11 cellular contexts compared by ENCODE assay signal in genomic region chr13:33536639-33537425, GRCh38.
A peak's percentile ranks its signal among the peaks of the same experiment; 100 is the strongest.
DNase-seq lines count a peak whose midpoint lies in the region; TF ChIP-seq lines count a peak whose summit lies in the region.
"Had no signal": no experiment of that assay in that cellular context is flagged by ENCODE, and none has a peak within 500 bp of the region (broad histone marks: within the 10 kb centered on the region; RNA-seq: fewer than 3 reads in every experiment).

No MANE protein-coding gene starts in this region.

- H3K4me1 ChIP-seq in mammary epithelial cell (ENCODE audit: insufficient read depth, low read length) = no peaks in the 10 kb centered on the region
- peaks cover 0 to 58% (median 17%) of the 10 kb centered on the region in 4 donors for H3K4me1 ChIP-seq in tibial nerve

- DNase-seq in activated CD4-positive, alpha-beta T cell treated with anti-CD3 and anti-CD28 coated beads, Interleukin-2, amount 10 ng/mL, durations not matched to agents 24 days and 14 days = no peak
- no peak for DNase-seq in activated CD4-positive, alpha-beta T cell treated with anti-CD3 and anti-CD28 coated beads, Interleukin-2, amount 50 U/mL, for 4 hours
- DNase-seq in mammary epithelial cell (peak; percentile 13), midbrain (lab: John Stamatoyannopoulos, UW) (peak; percentile 20), tibial nerve (ENCODE audit: low spot score in 2 of 2) (no peak), NCI-H1436 (lab: John Stamatoyannopoulos, UW) (no peak), foreskin fibroblast (no peak)
- DNase-seq in activated T-helper 1 cell treated with anti-CD3 and anti-CD28 coated beads, Interleukin-12 subunit alpha, Interleukin-12 subunit beta, Interleukin-2, Interleukin-4 antibody, amounts not matched to agents 30 ng/mL and 10 ng/mL and 1 ng/mL, durations not matched to agents 14 hours and 24 hours and 36 hours (ENCODE audit: low spot score) = no peak
- DNase-seq: activated naive CD8-positive, alpha-beta T cell treated with anti-CD3 and anti-CD28 coated beads, Interleukin-2, amount 10 ng/mL, durations not matched to agents 7 days and 5 days; NCI-H2029; testis had no signal

- dilution Hi-C loops in mammary epithelial cell (cut with HindIII; ENCODE audit: low sequenced_read_pairs) = no loop called here

- H3K4me3 Mint-ChIP-seq in activated CD4-positive, alpha-beta T cell treated with anti-CD3 and anti-CD28 coated beads, Interleukin-2, amount 10 ng/mL, durations not matched to agents 24 days and 14 days = no peak overlapping the region
- no peak overlapping the region for H3K4me3 Mint-ChIP-seq in activated T-helper 1 cell treated with anti-CD3 and anti-CD28 coated beads, Interleukin-12 subunit alpha, Interleukin-12 subunit beta, Interleukin-2, Interleukin-4 antibody, amounts not matched to agents 30 ng/mL and 10 ng/mL and 1 ng/mL, durations not matched to agents 14 hours and 24 hours and 36 hours
- H3K4me3 Mint-ChIP-seq: activated naive CD8-positive, alpha-beta T cell treated with anti-CD3 and anti-CD28 coated beads, Interleukin-2, amount 10 ng/mL, durations not matched to agents 7 days and 5 days had no signal

- in situ Hi-C loops in mammary epithelial cell (cut with MboI; ENCODE audit: low sequenced_read_pairs in 2 of 2) = loop anchor here in 1 of 2 donors (25.0 kb wide), 1 partner anchor 300 kb away; no protein-coding TSS in a partner anchor

- H3K9me3 ChIP-seq in mammary epithelial cell (replicated peaks; ENCODE audit: insufficient read depth, low read length) (no peaks in the 10 kb centered on the region), tibial nerve (no peaks in the 10 kb centered on the region)
- H3K9me3 ChIP-seq: testis had no signal

- H3K27me3 ChIP-seq in mammary epithelial cell (ENCODE audit: insufficient read depth, low read length) (no peaks in the 10 kb centered on the region), tibial nerve (no peaks in the 10 kb centered on the region)
- H3K27me3 ChIP-seq: testis had no signal

- peak in 1 of 2 donors; percentile 8 for TF ChIP-seq POLR2A in tibial nerve (IDR thresholded peaks at IDR 0.05)

- H3K36me3 ChIP-seq in mammary epithelial cell (ENCODE audit: insufficient read depth, low read length) = no peaks in the 10 kb centered on the region
- H3K36me3 ChIP-seq in tibial nerve = no peaks in the 10 kb centered on the region

- 85% methylated on average over 7 of the region's 7 CpGs for WGBS in mammary epithelial cell (ENCODE audit: low coverage, missing lambda C conversion rate)
- 31 to 36% methylated on average over 7 of the region's 7 CpGs for WGBS in tibial nerve, 2 donors

- H3K36me3 Mint-ChIP-seq in activated CD4-positive, alpha-beta T cell treated with anti-CD3 and anti-CD28 coated beads, Interleukin-2, amount 10 ng/mL, durations not matched to agents 24 days and 14 days (ENCODE audit: low read depth) = peaks cover 3% of the 10 kb centered on the region
- peaks cover 4% of the 10 kb centered on the region for H3K36me3 Mint-ChIP-seq in activated T-helper 1 cell treated with anti-CD3 and anti-CD28 coated beads, Interleukin-12 subunit alpha, Interleukin-12 subunit beta, Interleukin-2, Interleukin-4 antibody, amounts not matched to agents 30 ng/mL and 10 ng/mL and 1 ng/mL, durations not matched to agents 14 hours and 24 hours and 36 hours (ENCODE audit: low read depth)

- intact Hi-C loops in activated CD4-positive, alpha-beta T cell treated with anti-CD3 and anti-CD28 coated beads, Interleukin-2, amount 10 ng/mL, durations not matched to agents 24 days and 14 days (cut with micrococcal nuclease) = no loop called here
- intact Hi-C loops in mammary epithelial cell (cut with micrococcal nuclease) = no loop called here
- intact Hi-C loops in activated T-helper 1 cell treated with anti-CD3 and anti-CD28 coated beads, Interleukin-12 subunit alpha, Interleukin-12 subunit beta, Interleukin-2, Interleukin-4 antibody, amounts not matched to agents 30 ng/mL and 10 ng/mL and 1 ng/mL, durations not matched to agents 14 hours and 24 hours and 36 hours (cut with micrococcal nuclease) = no loop called here

- H3K27ac ChIP-seq in mammary epithelial cell (ENCODE audit: insufficient read depth, low read depth, low read length) (no peak overlapping the region), tibial nerve (peak overlapping the region; percentile 61 to 98 (median 82))

- no peak overlapping the region for H2AFZ ChIP-seq in mammary epithelial cell (ENCODE audit: low read depth, low read length)

- H4K20me1 ChIP-seq in mammary epithelial cell (ENCODE audit: insufficient read depth, low read length) = no peaks in the 10 kb centered on the region

- TF ChIP-seq CTCF in mammary epithelial cell (conservative IDR thresholded peaks at IDR 0.05 in 1 of 2, IDR thresholded peaks at IDR 0.05 in 1 of 2; ENCODE audit: extremely low read depth in 1 of 2, insufficient read depth in 1 of 2, low read depth in 1 of 2, low read length in 2 of 2) (no peak), tibial nerve (IDR thresholded peaks at IDR 0.05) (no peak), foreskin fibroblast (IDR thresholded peaks at IDR 0.05; ENCODE audit: low read depth, low read length) (no peak)

- peak overlapping the region; percentile 16 for H3K27ac Mint-ChIP-seq in activated CD4-positive, alpha-beta T cell treated with anti-CD3 and anti-CD28 coated beads, Interleukin-2, amount 10 ng/mL, durations not matched to agents 24 days and 14 days
- H3K27ac Mint-ChIP-seq in activated T-helper 1 cell treated with anti-CD3 and anti-CD28 coated beads, Interleukin-12 subunit alpha, Interleukin-12 subunit beta, Interleukin-2, Interleukin-4 antibody, amounts not matched to agents 30 ng/mL and 10 ng/mL and 1 ng/mL, durations not matched to agents 14 hours and 24 hours and 36 hours = no peak overlapping the region
- H3K27ac Mint-ChIP-seq: activated naive CD8-positive, alpha-beta T cell treated with anti-CD3 and anti-CD28 coated beads, Interleukin-2, amount 10 ng/mL, durations not matched to agents 7 days and 5 days had no signal

- peaks cover 22% of the 10 kb centered on the region for H3K4me1 Mint-ChIP-seq in activated CD4-positive, alpha-beta T cell treated with anti-CD3 and anti-CD28 coated beads, Interleukin-2, amount 10 ng/mL, durations not matched to agents 24 days and 14 days
- H3K4me1 Mint-ChIP-seq in activated T-helper 1 cell treated with anti-CD3 and anti-CD28 coated beads, Interleukin-12 subunit alpha, Interleukin-12 subunit beta, Interleukin-2, Interleukin-4 antibody, amounts not matched to agents 30 ng/mL and 10 ng/mL and 1 ng/mL, durations not matched to agents 14 hours and 24 hours and 36 hours (ENCODE audit: low read depth) = peaks cover 41% of the 10 kb centered on the region

- H3K9me3 Mint-ChIP-seq in activated CD4-positive, alpha-beta T cell treated with anti-CD3 and anti-CD28 coated beads, Interleukin-2, amount 10 ng/mL, durations not matched to agents 24 days and 14 days = peaks cover 11% of the 10 kb centered on the region
- peaks cover 3% of the 10 kb centered on the region for H3K9me3 Mint-ChIP-seq in activated T-helper 1 cell treated with anti-CD3 and anti-CD28 coated beads, Interleukin-12 subunit alpha, Interleukin-12 subunit beta, Interleukin-2, Interleukin-4 antibody, amounts not matched to agents 30 ng/mL and 10 ng/mL and 1 ng/mL, durations not matched to agents 14 hours and 24 hours and 36 hours

- no peaks in the 10 kb centered on the region for H3K79me2 ChIP-seq in mammary epithelial cell (ENCODE audit: insufficient read depth, low read length)

- BruUV-seq in mammary epithelial cell (replicated peaks; lab: Mats Ljungman, UMichigan) = no TSS peak

- H3K9ac ChIP-seq in mammary epithelial cell (ENCODE audit: insufficient read depth, low read length) = no peak overlapping the region

- CTCF ChIA-PET in mammary epithelial cell (lab: Charles Lee; ENCODE audit: low non-redundant PET) = interaction anchor here (0.8 kb wide), 1 partner anchor 49 kb away, joined by 3 read pairs; no protein-coding TSS in a partner anchor

- no peaks in the 10 kb centered on the region for H3K27me3 Mint-ChIP-seq in activated CD4-positive, alpha-beta T cell treated with anti-CD3 and anti-CD28 coated beads, Interleukin-2, amount 10 ng/mL, durations not matched to agents 24 days and 14 days
- H3K27me3 Mint-ChIP-seq in activated T-helper 1 cell treated with anti-CD3 and anti-CD28 coated beads, Interleukin-12 subunit alpha, Interleukin-12 subunit beta, Interleukin-2, Interleukin-4 antibody, amounts not matched to agents 30 ng/mL and 10 ng/mL and 1 ng/mL, durations not matched to agents 14 hours and 24 hours and 36 hours (ENCODE audit: insufficient read depth) = no peaks in the 10 kb centered on the region
- H3K27me3 Mint-ChIP-seq: activated naive CD8-positive, alpha-beta T cell treated with anti-CD3 and anti-CD28 coated beads, Interleukin-2, amount 10 ng/mL, durations not matched to agents 7 days and 5 days had no signal

- no peak overlapping the region for H3K4me3 ChIP-seq in mammary epithelial cell (replicated peaks in 1 of 3; ENCODE audit: insufficient read depth in 1 of 3, low read depth in 2 of 3, low read length in 3 of 3)
- peak overlapping the region in 1 of 4 donors; percentile 26 for H3K4me3 ChIP-seq in tibial nerve
- H3K4me3 ChIP-seq in foreskin fibroblast (ENCODE audit: low read depth in 1 of 2, low read length in 2 of 2) = no peak overlapping the region
- H3K4me3 ChIP-seq: testis had no signal

- peak in 1 of 2 donors; percentile 35 for TF ChIP-seq EP300 in tibial nerve (IDR thresholded peaks at IDR 0.05)

- no peak overlapping the region for H3K4me2 ChIP-seq in mammary epithelial cell (ENCODE audit: insufficient read depth, low read depth, low read length)

Comparison
In these comparisons a context has a peak if more than half of its experiments do, and no peak if none do; other contexts are left out.
1. DNase-seq: peak in mammary epithelial cell (single experiment) and midbrain (single experiment); none in activated CD4-positive, alpha-beta T cell treated with anti-CD3 and anti-CD28 coated beads, Interleukin-2, amount 10 ng/mL, durations not matched to agents 24 days and 14 days (single experiment), activated CD4-positive, alpha-beta T cell treated with anti-CD3 and anti-CD28 coated beads, Interleukin-2, amount 50 U/mL, for 4 hours (0 of 2), tibial nerve (0 of 2), NCI-H1436 (single experiment), foreskin fibroblast (0 of 2) and activated T-helper 1 cell treated with anti-CD3 and anti-CD28 coated beads, Interleukin-12 subunit alpha, Interleukin-12 subunit beta, Interleukin-2, Interleukin-4 antibody, amounts not matched to agents 30 ng/mL and 10 ng/mL and 1 ng/mL, durations not matched to agents 14 hours and 24 hours and 36 hours (single experiment).